Comparison of ENCODE assay signal across 8 cellular contexts in the genomic region with DNA sequence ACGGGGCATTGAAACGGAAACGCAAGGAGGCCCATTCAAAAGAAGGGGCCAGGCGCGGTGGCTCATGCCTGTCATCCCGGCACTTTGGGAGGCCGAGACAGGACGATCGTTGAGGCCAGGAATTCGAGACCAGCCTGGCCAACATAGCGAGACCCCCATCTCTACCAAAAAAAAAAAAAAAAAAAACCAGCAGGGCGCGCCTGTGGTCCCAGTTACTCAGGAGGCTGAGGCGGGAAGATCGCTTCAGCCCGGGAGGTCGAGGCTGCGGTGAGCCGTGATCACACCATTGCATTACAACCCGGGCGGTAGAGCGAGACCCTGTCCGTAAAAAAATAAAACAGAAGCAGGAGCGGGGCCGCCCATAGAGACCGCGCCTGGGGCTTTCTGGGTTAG. TPM values are rescaled to one million over a fixed set of nuclear protein-coding genes. Genes with fewer than 3 reads are reported as not detected.
DNase-seq lines count a peak whose midpoint lies in the region; ATAC-seq, FAIRE-seq and TF ChIP-seq lines count a peak whose summit lies in the region.

No MANE protein-coding gene starts in this region.

- H3K4me3 ChIP-seq in Peyer's patch = peak overlapping the region; percentile 72 to 97 (median 90)
- H3K4me3 ChIP-seq in fibroblast of villous mesenchyme (ENCODE audit: low read depth, low read length) = peak overlapping the region; percentile 94
- peak overlapping the region; percentile 75 to 90 for H3K4me3 ChIP-seq in small intestine (ENCODE audit: low read depth in 1 of 2, low read length in 2 of 2)

- H3K27ac ChIP-seq in Peyer's patch (peak overlapping the region; percentile 93 to 97 (median 96)), small intestine (ENCODE audit: low read depth in 1 of 2, low read length in 1 of 2) (peak overlapping the region; percentile 83 to 90)

- 6 to 17% (median 7%) methylated on average over 25 to 27 of the region's 27 CpGs for WGBS in small intestine, 3 donors

- ATAC-seq in GM19438 (IDR thresholded peaks at IDR 0.05; ENCODE audit: low read depth, unreplicated experiment) = peak; percentile 19

- H3K27me3 ChIP-seq in Peyer's patch = no peaks in the 10 kb centered on the region
- no peaks in the 10 kb centered on the region for H3K27me3 ChIP-seq in small intestine (ENCODE audit: control insufficient read depth in 2 of 2, insufficient read depth in 2 of 2, low read length in 2 of 2)

- H3K4me1 ChIP-seq in Peyer's patch (peaks cover 0 to 31% (median 9%) of the 10 kb centered on the region in 4 donors), small intestine (ENCODE audit: control insufficient read depth in 2 of 2, insufficient read depth in 1 of 2, low read depth in 1 of 2, low read length in 1 of 2) (peaks cover 5 to 7% of the 10 kb centered on the region in 2 donors)

- FAIRE-seq in small intestine (lab: Jason Lieb, UNC) = no peak

- TF ChIP-seq CTCF in Peyer's patch (IDR thresholded peaks at IDR 0.05) (no peak), fibroblast of villous mesenchyme (IDR thresholded peaks at IDR 0.05; ENCODE audit: insufficient read depth, low read depth, low read length) (no peak)

- no peaks in the 10 kb centered on the region for H3K9me3 ChIP-seq in Peyer's patch
- H3K9me3 ChIP-seq in small intestine (ENCODE audit: control insufficient read depth, low read depth) = no peaks in the 10 kb centered on the region

- no peak for TF ChIP-seq POLR2A in Peyer's patch (IDR thresholded peaks at IDR 0.05)

- DNase-seq in Peyer's patch = no peak
- DNase-seq in fibroblast of villous mesenchyme (ENCODE audit: low read depth) = no peak
- DNase-seq in small intestine = no peak
- DNase-seq in NCI-H146 treated with DMSO at 0.1 percent for 48 hours (lab: John Stamatoyannopoulos, UW; ENCODE audit: unreplicated experiment) = no peak
- DNase-seq in hypothalamus (lab: John Stamatoyannopoulos, UW) = no peak
- no peak for DNase-seq in foreskin melanocyte
- no peak for DNase-seq in NCI-H1436 treated with DMSO at 0.1 percent for 48 hours (lab: John Stamatoyannopoulos, UW)

- H3K36me3 ChIP-seq in Peyer's patch = peaks cover 0 to 5% (median 0%) of the 10 kb centered on the region in 3 donors
- no peaks in the 10 kb centered on the region for H3K36me3 ChIP-seq in small intestine (ENCODE audit: control insufficient read depth in 2 of 2, insufficient read depth in 2 of 2, low read length in 2 of 2)

RNA-seq across cellular contexts. Expression of gene PSMG3, which starts 0.4 kb away (rescaled TPM):
- total RNA-seq in Peyer's patch (10 to 100 TPM; 33.0 to 67.5 (median 47.7) TPM), fibroblast of villous mesenchyme (24.6 and 30.9 TPM in 2 replicates)
- 10 to 100 TPM; 67.0 to 73.1 (median 72.7) TPM for polyA plus RNA-seq in small intestine

RNA-seq across cellular contexts. Expression of gene TMEM184A, which starts 13.4 kb away (rescaled TPM):
- total RNA-seq in Peyer's patch (100 to 1,000 TPM in 3 of 4 donors, 10 to 100 TPM in 1; 41.3 to 161 (median 151) TPM), fibroblast of villous mesenchyme (0.64 and 0.86 TPM in 2 replicates)
- polyA plus RNA-seq in small intestine = 10 to 100 TPM; 30.0 to 55.0 (median 37.4) TPM

RNA-seq across cellular contexts. Expression of gene MAFK, which starts 38.9 kb away (rescaled TPM):
- 10 to 100 TPM; 32.9 to 80.2 (median 55.0) TPM for total RNA-seq in Peyer's patch
- total RNA-seq in fibroblast of villous mesenchyme = 21.6 and 26.4 TPM in 2 replicates
- polyA plus RNA-seq in small intestine = 10 to 100 TPM; 26.1 to 34.2 (median 29.7) TPM

Comparison
In these comparisons a context has a peak if more than half of its experiments do, and no peak if none do; other contexts are left out.
1. RNA of gene TMEM184A, which starts 13.4 kb away (total RNA-seq): 41.3 to 161 TPM in Peyer's patch; 0.64 to 0.86 TPM in fibroblast of villous mesenchyme; every median in the first group is over 10 times any median in the second.
2. Peak in every context shown above with its lines, with median percentiles within 50 percentile points of each other: H3K4me3 ChIP-seq.